In the genomic region with DNA sequence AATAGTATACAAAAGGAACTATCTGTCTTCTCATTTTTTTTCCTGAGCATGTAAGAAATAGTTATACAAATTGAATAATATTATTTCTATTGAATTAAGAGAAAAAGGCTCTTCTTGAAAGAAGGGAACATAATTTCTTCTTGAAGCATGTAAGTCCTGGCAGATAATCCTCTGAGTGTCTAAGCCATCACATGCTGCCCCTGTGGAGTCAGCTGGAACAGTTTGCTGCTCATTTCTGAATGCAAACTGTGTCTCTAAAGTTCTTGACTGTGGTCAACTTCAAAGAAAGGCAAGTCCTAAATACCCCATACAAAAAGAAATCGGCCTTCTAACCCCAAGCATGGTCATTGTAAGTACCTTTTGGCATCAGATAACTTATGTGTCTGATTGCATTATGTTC, we compare ENCODE assay signal across 22 cellular contexts.
"Had no signal": no experiment of that assay in that cellular context is flagged by ENCODE, and none has a peak within 500 bp of the region (broad histone marks: within the 10 kb centered on the region; RNA-seq: fewer than 3 reads in every experiment).

No MANE protein-coding gene starts in this region.

- H3K27ac ChIP-seq: adrenal gland, PC-9 had no signal

- DNase-seq: activated CD4-positive, alpha-beta T cell treated with anti-CD3 and anti-CD28 coated beads for 48 hours; activated CD4-positive, alpha-beta T cell treated with anti-CD3 and anti-CD28 coated beads, Interleukin-2, amount 50 U/mL, for 4 hours; activated CD4-positive, CD25-positive, alpha-beta regulatory T cell treated with anti-CD3 and anti-CD28 coated beads, Interleukin-2, amount 50 U/mL, for 72 hours; activated CD8-positive, alpha-beta memory T cell treated with anti-CD3 and anti-CD28 coated beads, Interleukin-2, amount 50 U/mL, for 48 hours; activated CD8-positive, alpha-beta T cell treated with anti-CD3 and anti-CD28 coated beads, Interleukin-2, amount 10 ng/mL, durations not matched to agents 7 days and 5 days; activated naive CD4-positive, alpha-beta T cell treated with anti-CD3 and anti-CD28 coated beads, Interleukin-2, amount 50 U/mL, for 16 hours; activated naive CD8-positive, alpha-beta T cell treated with anti-CD3 and anti-CD28 coated beads, Interleukin-2, amount 10 ng/mL, durations not matched to agents 7 days and 5 days; activated T-cell treated with anti-CD3 and anti-CD28 coated beads, Interleukin-2, amount 50 U/mL, for 1 hour; adrenal gland; cerebellar nuclear complex; Kasumi-1; KBM-7; NCI-H1092; NCI-H1417 treated with DMSO at 0.1 percent for 48 hours; NCI-H1694; NCI-H2029; NCI-H2107; NCI-H446 treated with DMSO at 0.1 percent for 48 hours; NCI-H524 treated with DMSO at 0.1 percent for 48 hours; NCI-H774; PC-9; SHP77 treated with DMSO at 0.1 percent for 48 hours had no signal

- H3K9me3 ChIP-seq: adrenal gland had no signal

- H3K27me3 ChIP-seq: adrenal gland had no signal

- H3K4me3 ChIP-seq: adrenal gland, PC-9 had no signal

- H3K36me3 ChIP-seq: adrenal gland had no signal
